Comparison of ENCODE assay signal across 23 cellular contexts in genomic region chr11:102849319-102849718, GRCh38. TPM values are rescaled to one million over a fixed set of nuclear protein-coding genes. Genes with fewer than 3 reads are reported as not detected.
A peak's percentile ranks its signal among the peaks of the same experiment; 100 is the strongest.
DNase-seq lines count a peak whose midpoint lies in the region; ATAC-seq and TF ChIP-seq lines count a peak whose summit lies in the region.
"Had no signal": no experiment of that assay in that cellular context is flagged by ENCODE, and none has a peak within 500 bp of the region (broad histone marks: within the 10 kb centered on the region; RNA-seq: fewer than 3 reads in every experiment).

No MANE protein-coding gene starts in this region.

- no peak overlapping the region for H3K4me3 ChIP-seq in breast epithelium
- H3K4me3 ChIP-seq in RWPE2 (ENCODE audit: severe bottlenecking) = no peak overlapping the region
- H3K4me3 ChIP-seq in naive thymus-derived CD4-positive, alpha-beta T cell (ENCODE audit: low read length) = no peak overlapping the region
- no peak overlapping the region for H3K4me3 ChIP-seq in tibial artery
- no peak overlapping the region for H3K4me3 ChIP-seq in WERI-Rb-1 (ENCODE audit: low read depth, low read length)
- H3K4me3 ChIP-seq: neural progenitor cell had no signal

- no peak for TF ChIP-seq POLR2A in breast epithelium (IDR thresholded peaks at IDR 0.05)

- H3K27ac Mint-ChIP-seq in MCF 10A (ENCODE audit: low read depth, unreplicated experiment) = no peak overlapping the region
- no peak overlapping the region for H3K27ac Mint-ChIP-seq in naive thymus-derived CD4-positive, alpha-beta T cell
- H3K27ac Mint-ChIP-seq: activated naive CD4-positive, alpha-beta T cell treated with anti-CD3 and anti-CD28 coated beads for 36 hours; CD4-positive, alpha-beta memory T cell; neural progenitor cell; type B pancreatic cell had no signal

- BruUV-seq in MCF 10A (replicated peaks; lab: Mats Ljungman, UMichigan) = no TSS peak

- H3K4me1 ChIP-seq in breast epithelium (no peaks in the 10 kb centered on the region), RWPE2 (ENCODE audit: insufficient read depth, poor library complexity, severe bottlenecking) (peaks cover 59% of the 10 kb centered on the region), tibial artery (no peaks in the 10 kb centered on the region)
- H3K4me1 ChIP-seq in naive thymus-derived CD4-positive, alpha-beta T cell (ENCODE audit: control insufficient read depth in 2 of 2, insufficient read depth in 2 of 2, low read length in 2 of 2) = no peaks in the 10 kb centered on the region
- H3K4me1 ChIP-seq: neural progenitor cell had no signal

- POLR2A ChIA-PET in MCF 10A (lab: Yijun Ruan, JAX) = interaction anchor here (0.6 to 1.6 kb wide), 11 partner anchors 13 to 260 kb away, joined by 3 to 8 read pairs (median 4); partner anchors contain the start of gene DYNC2H1
- POLR2A ChIA-PET in naive thymus-derived CD4-positive, alpha-beta T cell (lab: Charles Lee) = no interaction called here

- no peaks in the 10 kb centered on the region for H3K27me3 Mint-ChIP-seq in MCF 10A (ENCODE audit: insufficient read depth, unreplicated experiment)
- H3K27me3 Mint-ChIP-seq in naive thymus-derived CD4-positive, alpha-beta T cell = peaks cover 10 to 46% (median 23%) of the 10 kb centered on the region in 5 donors
- H3K27me3 Mint-ChIP-seq: type B pancreatic cell had no signal

- H3K9me3 ChIP-seq in breast epithelium (no peaks in the 10 kb centered on the region), RWPE2 (ENCODE audit: severe bottlenecking) (no peaks in the 10 kb centered on the region), tibial artery (no peaks in the 10 kb centered on the region), WERI-Rb-1 (ENCODE audit: severe bottlenecking) (no peaks in the 10 kb centered on the region)
- H3K9me3 ChIP-seq in naive thymus-derived CD4-positive, alpha-beta T cell (ENCODE audit: control insufficient read depth in 2 of 3, low read length in 3 of 3) = no peaks in the 10 kb centered on the region

- intact Hi-C loops in MCF 10A (cut with micrococcal nuclease) (no loop called here), breast epithelium (cut with DNase I; ENCODE audit: low total_unique reads) (no loop called here), tibial artery (cut with DNase I; ENCODE audit: low total_unique reads) (no loop called here)
- intact Hi-C loops in naive thymus-derived CD4-positive, alpha-beta T cell (cut with micrococcal nuclease) = no loop called here

- H3K36me3 ChIP-seq in breast epithelium = no peaks in the 10 kb centered on the region
- H3K36me3 ChIP-seq in RWPE2 (ENCODE audit: low read depth) = no peaks in the 10 kb centered on the region
- H3K36me3 ChIP-seq in naive thymus-derived CD4-positive, alpha-beta T cell (ENCODE audit: control insufficient read depth in 2 of 3, insufficient read depth in 3 of 3, low read length in 3 of 3) = no peaks in the 10 kb centered on the region
- H3K36me3 ChIP-seq in tibial artery = no peaks in the 10 kb centered on the region
- no peaks in the 10 kb centered on the region for H3K36me3 ChIP-seq in WERI-Rb-1
- H3K36me3 ChIP-seq: neural progenitor cell had no signal

- H3K4me1 Mint-ChIP-seq in MCF 10A (ENCODE audit: insufficient read depth, unreplicated experiment) = peaks cover 49% of the 10 kb centered on the region
- peaks cover 0 to 2% (median 0%) of the 10 kb centered on the region in 7 donors for H3K4me1 Mint-ChIP-seq in naive thymus-derived CD4-positive, alpha-beta T cell
- H3K4me1 Mint-ChIP-seq: CD4-positive, alpha-beta memory T cell; neural progenitor cell had no signal

- no peak overlapping the region for H3K4me3 Mint-ChIP-seq in MCF 10A (ENCODE audit: unreplicated experiment)
- H3K4me3 Mint-ChIP-seq in naive thymus-derived CD4-positive, alpha-beta T cell = no peak overlapping the region
- H3K4me3 Mint-ChIP-seq: activated naive CD4-positive, alpha-beta T cell treated with anti-CD3 and anti-CD28 coated beads for 36 hours; CD4-positive, alpha-beta memory T cell; neural progenitor cell; type B pancreatic cell had no signal

- ATAC-seq in RWPE2 (ENCODE audit: low read depth) = peak; percentile 45
- no peak for ATAC-seq in naive thymus-derived CD4-positive, alpha-beta T cell

- no peak overlapping the region for H3K27ac ChIP-seq in breast epithelium
- H3K27ac ChIP-seq in RWPE2 (ENCODE audit: poor library complexity, severe bottlenecking) = peak overlapping the region; percentile 32
- no peak overlapping the region for H3K27ac ChIP-seq in naive thymus-derived CD4-positive, alpha-beta T cell (ENCODE audit: low read depth, low read length)
- no peak overlapping the region for H3K27ac ChIP-seq in tibial artery
- H3K27ac ChIP-seq in WERI-Rb-1 = no peak overlapping the region
- H3K27ac ChIP-seq: neural progenitor cell had no signal

- DNase-seq in MCF 10A (ENCODE audit: unreplicated experiment) = peak; percentile 85
- DNase-seq in breast epithelium (ENCODE audit: low spot score in 2 of 2) = no peak
- no peak for DNase-seq in RWPE2 (ENCODE audit: low spot score)
- DNase-seq in fibroblast of peridontal ligament (ENCODE audit: extremely low read depth) = peak; percentile 85
- DNase-seq in naive thymus-derived CD4-positive, alpha-beta T cell = no peak
- DNase-seq in tibial artery = no peak
- DNase-seq in NCI-H1105 treated with DMSO at 0.1 percent for 48 hours (lab: John Stamatoyannopoulos, UW) = no peak
- DNase-seq in WERI-Rb-1 = no peak
- DNase-seq: 8988T; activated CD4-positive, alpha-beta T cell treated with anti-CD3 and anti-CD28 coated beads, Interleukin-2, amount 50 U/mL, for 4 hours; activated naive CD4-positive, alpha-beta T cell treated with anti-CD3 and anti-CD28 coated beads for 36 hours; activated T-cell treated with anti-CD3 and anti-CD28 coated beads for 4 hours; CD4-positive, alpha-beta memory T cell; dermis blood vessel endothelial cell; DND-41; islet precursor cell; NCI-H2081; NCI-H748 treated with DMSO at 0.1 percent for 48 hours; stimulated activated naive CD4-positive, alpha-beta T cell treated with Interleukin-2 at 50 U/mL for 16 hours had no signal

- no peak for TF ChIP-seq CTCF in MCF 10A (IDR thresholded peaks at IDR 0.05; ENCODE audit: unreplicated experiment)
- TF ChIP-seq CTCF in breast epithelium (IDR thresholded peaks at IDR 0.05) = no peak
- TF ChIP-seq CTCF in RWPE2 (IDR thresholded peaks at IDR 0.05; ENCODE audit: poor library complexity, severe bottlenecking) = no peak
- no peak for TF ChIP-seq CTCF in tibial artery (IDR thresholded peaks at IDR 0.05)
- TF ChIP-seq CTCF in WERI-Rb-1 (IDR thresholded peaks at IDR 0.05; ENCODE audit: low read depth, low read length) = no peak

- H3K36me3 Mint-ChIP-seq in MCF 10A (ENCODE audit: insufficient read depth, unreplicated experiment) = no peaks in the 10 kb centered on the region
- no peaks in the 10 kb centered on the region for H3K36me3 Mint-ChIP-seq in naive thymus-derived CD4-positive, alpha-beta T cell
- H3K36me3 Mint-ChIP-seq: CD4-positive, alpha-beta memory T cell; neural progenitor cell; type B pancreatic cell had no signal

- H3K27me3 ChIP-seq in breast epithelium = no peaks in the 10 kb centered on the region
- H3K27me3 ChIP-seq in RWPE2 (ENCODE audit: insufficient read depth, poor library complexity, severe bottlenecking) = no peaks in the 10 kb centered on the region
- no peaks in the 10 kb centered on the region for H3K27me3 ChIP-seq in naive thymus-derived CD4-positive, alpha-beta T cell (ENCODE audit: control insufficient read depth in 2 of 2, insufficient read depth in 2 of 2, low read length in 2 of 2)
- H3K27me3 ChIP-seq in tibial artery = peaks cover 0 to 2% of the 10 kb centered on the region in 2 donors
- no peaks in the 10 kb centered on the region for H3K27me3 ChIP-seq in WERI-Rb-1 (ENCODE audit: insufficient read depth, low read depth, severe bottlenecking)
- H3K27me3 ChIP-seq: neural progenitor cell had no signal

- H3K9me3 Mint-ChIP-seq in MCF 10A (ENCODE audit: unreplicated experiment) = no peaks in the 10 kb centered on the region
- H3K9me3 Mint-ChIP-seq in naive thymus-derived CD4-positive, alpha-beta T cell = peaks cover 0 to 13% (median 2%) of the 10 kb centered on the region in 11 donors
- H3K9me3 Mint-ChIP-seq: activated naive CD4-positive, alpha-beta T cell treated with anti-CD3 and anti-CD28 coated beads for 36 hours; neural progenitor cell; type B pancreatic cell had no signal

- CTCF ChIA-PET in MCF 10A (lab: Yijun Ruan, JAX) = interaction anchor here (0.9 to 1.8 kb wide), 3 partner anchors 38 to 91 kb away, joined by 3 to 8 read pairs (median 3); no protein-coding TSS in a partner anchor
- CTCF ChIA-PET in naive thymus-derived CD4-positive, alpha-beta T cell (lab: Charles Lee) = no interaction called here

RNA-seq across cellular contexts. Expression of gene MMP3, which starts 5.9 kb away (rescaled TPM):
- total RNA-seq in MCF 10A (2022) (0.19 TPM in 1 of 2 replicates, not detected in the other), breast epithelium (10 to 100 TPM; 11.0 to 63.4 (median 23.9) TPM)
- not detected for total RNA-seq in naive thymus-derived CD4-positive, alpha-beta T cell
- not detected for polyA plus RNA-seq in naive thymus-derived CD4-positive, alpha-beta T cell
- total RNA-seq: activated naive CD4-positive, alpha-beta T cell treated with anti-CD3 and anti-CD28 coated beads for 36 hours; CD4-positive, alpha-beta memory T cell; dermis blood vessel endothelial cell; epithelial cell of proximal tubule; pulmonary artery endothelial cell had no signal
- polyA plus RNA-seq: CD4-positive, alpha-beta memory T cell had no signal

RNA-seq across cellular contexts. Expression of gene MMP12, which starts 25.5 kb away (rescaled TPM):
- total RNA-seq in MCF 10A (2022) = not detected in 2 replicates
- 1 to 10 TPM in 1 of 3 donors, not detected in 2; 3.5 TPM for total RNA-seq in breast epithelium
- not detected for total RNA-seq in naive thymus-derived CD4-positive, alpha-beta T cell
- not detected for polyA plus RNA-seq in naive thymus-derived CD4-positive, alpha-beta T cell
- total RNA-seq: activated naive CD4-positive, alpha-beta T cell treated with anti-CD3 and anti-CD28 coated beads for 36 hours; CD4-positive, alpha-beta memory T cell; dermis blood vessel endothelial cell; epithelial cell of proximal tubule; pulmonary artery endothelial cell had no signal
- polyA plus RNA-seq: CD4-positive, alpha-beta memory T cell had no signal

RNA-seq across cellular contexts. Expression of gene MMP1, which starts 51.4 kb away (rescaled TPM):
- total RNA-seq in MCF 10A (2022) (0.25 and 0.35 TPM in 2 replicates), breast epithelium (not detected)
- total RNA-seq in naive thymus-derived CD4-positive, alpha-beta T cell = not detected
- polyA plus RNA-seq in naive thymus-derived CD4-positive, alpha-beta T cell = not detected
- total RNA-seq: activated naive CD4-positive, alpha-beta T cell treated with anti-CD3 and anti-CD28 coated beads for 36 hours; CD4-positive, alpha-beta memory T cell had no signal
- polyA plus RNA-seq: CD4-positive, alpha-beta memory T cell had no signal

Comparison
In these comparisons a context has a peak if more than half of its experiments do, and no peak if none do; other contexts are left out.
1. DNase-seq: peak in MCF 10A (single experiment) and fibroblast of peridontal ligament (single experiment); none in breast epithelium (0 of 2), RWPE2 (single experiment), naive thymus-derived CD4-positive, alpha-beta T cell (0 of 9), tibial artery (0 of 2), NCI-H1105 treated with DMSO at 0.1 percent for 48 hours (single experiment) and WERI-Rb-1 (single experiment).
2. RNA of gene MMP3, which starts 5.9 kb away (total RNA-seq): 11.0 to 63.4 TPM in breast epithelium; 0.19 TPM in MCF 10A and not detected in naive thymus-derived CD4-positive, alpha-beta T cell; every median in the first group is over 10 times any median in the second.